In genomic region chrX:130401415-130402210, GRCh38 we compare ENCODE assay signal across 1 cellular context.
A peak's percentile ranks its signal among the peaks of the same experiment; 100 is the strongest.
TF ChIP-seq lines count a peak whose summit lies in the region.

Gene RBMX2 (plus strand): TSS chrX:130401987. CDS start chrX:130402033, 46 bp downstream.

TF ChIP-seq in SK-N-SH, 30 proteins besides CTCF, POLR2A, EP300 and RAD21 (continued from another document):
- no peak for TF ChIP-seq IRF3 (IDR thresholded peaks at IDR 0.05; ENCODE audit: low read depth, low read length)
- TF ChIP-seq CHD2 (IDR thresholded peaks at IDR 0.05; ENCODE audit: low read length, partially characterized antibody): no peak
- TF ChIP-seq TAF1 (IDR thresholded peaks at IDR 0.05; ENCODE audit: borderline replicate concordance, low read depth, low read length): peak; percentile 81; the same call in 1 of the 2 replicates
- peak; percentile 80 for TF ChIP-seq GABPA (IDR thresholded peaks at IDR 0.05; ENCODE audit: low read depth)
